23 cellular contexts compared by ENCODE assay signal in the genomic region with DNA sequence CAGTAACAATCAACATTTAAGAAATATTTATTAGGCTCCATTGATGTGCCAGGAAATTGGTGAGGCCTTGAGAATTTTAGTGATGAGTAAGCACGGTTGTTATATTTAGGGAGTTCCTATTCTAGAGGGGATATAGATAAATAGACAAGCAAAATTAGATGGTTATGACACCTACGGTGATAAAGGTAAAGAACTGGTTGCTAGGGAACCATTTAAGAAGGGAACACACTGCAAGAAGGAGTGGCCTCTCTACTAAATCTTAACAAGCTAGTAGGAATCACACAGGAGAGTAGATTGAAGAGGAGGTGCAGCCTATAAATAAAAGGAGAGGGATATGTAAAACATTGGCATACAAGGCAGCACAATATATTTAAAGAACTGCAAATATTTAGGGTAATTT.
A peak's percentile ranks its signal among the peaks of the same experiment; 100 is the strongest.
DNase-seq lines count a peak whose midpoint lies in the region; ATAC-seq and TF ChIP-seq lines count a peak whose summit lies in the region.
"Had no signal": no experiment of that assay in that cellular context is flagged by ENCODE, and none has a peak within 500 bp of the region (broad histone marks: within the 10 kb centered on the region; RNA-seq: fewer than 3 reads in every experiment).

No MANE protein-coding gene starts in this region.

- peaks cover 0 to 7% of the 10 kb centered on the region in 2 donors for H3K9me3 ChIP-seq in left lung
- H3K9me3 ChIP-seq: gastroesophageal sphincter, HAP-1, MG63 had no signal

- no peak overlapping the region for H3K4me3 ChIP-seq in left lung
- H3K4me3 ChIP-seq: ascending aorta, gastroesophageal sphincter, HAP-1, MG63, PC-9, tibial nerve had no signal

- intact Hi-C loops in left lung (cut with DNase I), result no loop called here

- H3K4me1 ChIP-seq in left lung, result no peaks in the 10 kb centered on the region
- H3K4me1 ChIP-seq: ascending aorta had no signal

- TF ChIP-seq CTCF in left lung (IDR thresholded peaks at IDR 0.05), result no peak

- DNase-seq in COR-L47 (lab: John Stamatoyannopoulos, UW) (peak; percentile 25), NCI-H345 treated with DMSO at 0.1 percent for 48 hours (lab: John Stamatoyannopoulos, UW; ENCODE audit: unreplicated experiment) (peak; percentile 9), left lung (no peak), DMS114 treated with DMSO at 0.1 percent for 48 hours (lab: John Stamatoyannopoulos, UW; ENCODE audit: unreplicated experiment) (no peak), NCI-H446 (lab: John Stamatoyannopoulos, UW) (no peak)
- DNase-seq: activated CD4-positive, alpha-beta T cell treated with anti-CD3 and anti-CD28 coated beads for 4 hours; cerebellar nuclear complex; effector CD8-positive, alpha-beta T cell; EL; MG63; natural killer cell; NCI-H1930; NCI-H526; PC-9; stimulated activated CD4-positive, alpha-beta T cell treated with anti-CD3 and anti-CD28 coated beads, Interleukin-1b, Interleukin-23, amount 100 ng/mL, for 48 hours; T-helper 1 cell had no signal

- H3K27ac ChIP-seq in left lung, result no peak overlapping the region
- H3K27ac ChIP-seq: ascending aorta, gastroesophageal sphincter, PC-9, tibial nerve had no signal

- ATAC-seq in GM18868 (IDR thresholded peaks at IDR 0.05; ENCODE audit: unreplicated experiment) (peak; percentile 65), left lung (peak; percentile 56), HG02840 (IDR thresholded peaks at IDR 0.05; ENCODE audit: low FRiP score, unreplicated experiment) (no peak)
- ATAC-seq: esophagus mucosa, gastroesophageal sphincter, natural killer cell had no signal

- H3K27me3 ChIP-seq in left lung, result no peaks in the 10 kb centered on the region
- H3K27me3 ChIP-seq: ascending aorta, gastroesophageal sphincter, MG63, tibial nerve had no signal

- no peaks in the 10 kb centered on the region for H3K36me3 ChIP-seq in left lung
- H3K36me3 ChIP-seq: ascending aorta, gastroesophageal sphincter, HAP-1, MG63, tibial nerve had no signal

Comparison
In these comparisons a context has a peak if more than half of its experiments do, and no peak if none do; other contexts are left out.
1. DNase-seq: peak in COR-L47 (single experiment) and NCI-H345 treated with DMSO at 0.1 percent for 48 hours (single experiment); none in left lung (0 of 2), DMS114 treated with DMSO at 0.1 percent for 48 hours (single experiment) and NCI-H446 (0 of 2).